Comparison of ENCODE assay signal across 23 cellular contexts in genomic region chr6:83151114-83151513, GRCh38. TPM values are rescaled to one million over a fixed set of nuclear protein-coding genes. Genes with fewer than 3 reads are reported as not detected.
A peak's percentile ranks its signal among the peaks of the same experiment; 100 is the strongest.
DNase-seq lines count a peak whose midpoint lies in the region; ATAC-seq, FAIRE-seq and TF ChIP-seq lines count a peak whose summit lies in the region.
"Had no signal": no experiment of that assay in that cellular context is flagged by ENCODE, and none has a peak within 500 bp of the region (broad histone marks: within the 10 kb centered on the region; RNA-seq: fewer than 3 reads in every experiment).

No MANE protein-coding gene starts in this region.

- TF ChIP-seq CTCF in AG04450 (IDR thresholded peaks at IDR 0.05; ENCODE audit: low read depth, low read length), result no peak
- TF ChIP-seq CTCF in dorsolateral prefrontal cortex (IDR thresholded peaks at IDR 0.05 in 54 of 56, conservative IDR thresholded peaks at IDR 0.05 in 2 of 56; ENCODE audit: low read depth in 1 of 56, partially characterized antibody in 56 of 56), result no peak
- TF ChIP-seq CTCF in pancreas (IDR thresholded peaks at IDR 0.05), result no peak

- H3K4me1 ChIP-seq in pancreas, result no peaks in the 10 kb centered on the region

- peak; percentile 49 for DNase-seq in AG04450 (ENCODE audit: low read depth, low spot score)
- peak; percentile 45 for DNase-seq in ELR (ENCODE audit: low read depth)
- peak; percentile 60 for DNase-seq in RPMI7951 (ENCODE audit: low read depth)
- peak; percentile 26 for DNase-seq in foreskin melanocyte
- DNase-seq in dorsolateral prefrontal cortex, result no peak
- DNase-seq in AG08395 (ENCODE audit: low spot score), result no peak
- no peak for DNase-seq in pancreas
- DNase-seq: Calu3; CD4-positive, alpha-beta T cell; DMS53; GM23248; NCI-H1417 treated with DMSO at 0.1 percent for 48 hours; NCI-H2029; NCI-H446; NCI-H69; NK-92 treated with Interleukin-12 subunit alpha and Interleukin-12 subunit beta, amount 100 ng/mL, for 24 hours; RPMI8226; SHP77 treated with DMSO at 0.1 percent for 48 hours; SK-N-SH had no signal

- FAIRE-seq in pancreas (lab: Jason Lieb, UNC), result no peak
- FAIRE-seq: HepG2 had no signal

- intact Hi-C loops in dorsolateral prefrontal cortex (cut with DNase I) (no loop called here), pancreas (cut with DNase I) (no loop called here)

- CTCF ChIA-PET in AG04450 (lab: Charles Lee), result no interaction called here

- 91 to 97% methylated on average over 2 of the region's 2 CpGs for WGBS in pancreas, 2 donors

- H3K9me3 ChIP-seq in AG04450 (ENCODE audit: control insufficient read depth, insufficient read depth, low read length) (no peaks in the 10 kb centered on the region), pancreas (no peaks in the 10 kb centered on the region)
- H3K9me3 ChIP-seq: SK-N-SH had no signal

- POLR2A ChIA-PET in AG04450 (lab: Yijun Ruan, JAX), result no interaction called here

- H3K36me3 ChIP-seq in pancreas, result peaks cover 0 to 40% (median 4%) of the 10 kb centered on the region in 3 donors

- H3K27ac ChIP-seq in AG04450 (ENCODE audit: low read depth, low read length), result no peak overlapping the region
- no peak overlapping the region for H3K27ac ChIP-seq in dorsolateral prefrontal cortex
- H3K27ac ChIP-seq in pancreas, result no peak overlapping the region
- H3K27ac ChIP-seq: GM23248, KMS-11 had no signal

- H3K27me3 ChIP-seq in AG04450 (ENCODE audit: control insufficient read depth, insufficient read depth, low read length) (no peaks in the 10 kb centered on the region), dorsolateral prefrontal cortex (no peaks in the 10 kb centered on the region), pancreas (no peaks in the 10 kb centered on the region)

- ATAC-seq in GM21717 (IDR thresholded peaks at IDR 0.05; ENCODE audit: unreplicated experiment) (no peak), pancreas (no peak)
- ATAC-seq: HCT116, HepG2 had no signal

- no peak overlapping the region for H3K4me3 ChIP-seq in AG04450 (ENCODE audit: low read depth, low read length)
- no peak overlapping the region for H3K4me3 ChIP-seq in dorsolateral prefrontal cortex
- no peak overlapping the region for H3K4me3 ChIP-seq in pancreas
- H3K4me3 ChIP-seq: GM23248 had no signal

RNA-seq across cellular contexts. Expression of gene PGM3, which starts 42.0 kb away (rescaled TPM):
- polyA plus RNA-seq in AG04450 (2011; rRNA removed), result 116 and 155 TPM in 2 replicates
- polyA minus RNA-seq in AG04450 (2011; rRNA and poly(A)+ RNA removed), result 137 and 156 TPM in 2 replicates
- 66.7 and 85.9 TPM in 2 replicates for total RNA-seq in RPMI7951 (2014; rRNA removed; shearing (Covaris generic))
- total RNA-seq in dorsolateral prefrontal cortex, result 10 to 100 TPM; 23.6 to 72.4 (median 42.1) TPM
- total RNA-seq in pancreas, result 10 to 100 TPM; 46.7 to 67.6 (median 55.5) TPM
- polyA plus RNA-seq in pancreas, result 10 to 100 TPM; 14.2 to 21.5 TPM

RNA-seq across cellular contexts. Expression of gene RWDD2A, which starts 42.0 kb away (rescaled TPM):
- polyA plus RNA-seq in AG04450 (2011; rRNA removed) (6.5 and 8.3 TPM in 2 replicates), pancreas (1 to 10 TPM; 6.2 to 6.8 TPM)
- polyA minus RNA-seq in AG04450 (2011; rRNA and poly(A)+ RNA removed), result 3.8 and 4.7 TPM in 2 replicates
- 2.9 and 3.0 TPM in 2 replicates for total RNA-seq in RPMI7951 (2014; rRNA removed; shearing (Covaris generic))
- total RNA-seq in dorsolateral prefrontal cortex (10 to 100 TPM in 98 of 120 experiments, 1 to 10 TPM in 22; 6.5 to 17.7 (median 12.6) TPM), pancreas (1 to 10 TPM; 3.3 to 5.6 (median 4.3) TPM)

Comparison
In these comparisons a context has a peak if more than half of its experiments do, and no peak if none do; other contexts are left out.
1. DNase-seq: peak in AG04450 (single experiment), ELR (single experiment), RPMI7951 (single experiment) and foreskin melanocyte (single experiment); none in dorsolateral prefrontal cortex (0 of 10), AG08395 (single experiment) and pancreas (0 of 6).